In the genomic region with DNA sequence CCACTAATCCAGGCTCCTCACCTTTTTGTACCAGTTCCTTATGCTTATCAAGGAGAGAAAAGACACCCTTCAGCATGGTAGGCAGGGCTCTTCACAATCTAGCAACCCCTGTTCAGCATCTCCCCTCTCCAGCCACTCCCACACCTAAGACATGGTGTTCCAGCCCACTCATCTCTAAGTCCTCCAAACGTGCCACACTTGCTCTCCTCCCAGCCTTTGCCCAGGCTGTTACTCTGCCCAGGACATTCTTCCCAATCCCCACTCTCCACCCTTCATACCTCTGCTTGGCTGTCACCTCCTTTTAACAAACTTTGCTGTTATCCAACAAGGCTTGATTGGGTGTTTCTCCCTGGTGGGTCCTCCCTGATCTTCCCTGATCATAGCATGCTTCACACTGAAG, we compare ENCODE assay signal across 13 cellular contexts.
DNase-seq lines count a peak whose midpoint lies in the region; ATAC-seq and TF ChIP-seq lines count a peak whose summit lies in the region.
"Had no signal": no experiment of that assay in that cellular context is flagged by ENCODE, and none has a peak within 500 bp of the region (broad histone marks: within the 10 kb centered on the region; RNA-seq: fewer than 3 reads in every experiment).

No MANE protein-coding gene starts in this region.

- H3K9me3 Mint-ChIP-seq in activated CD8-positive, alpha-beta memory T cell treated with anti-CD3 and anti-CD28 coated beads, Interleukin-2, amount 10 ng/mL, durations not matched to agents 7 days and 5 days (ENCODE audit: low read depth): no peaks in the 10 kb centered on the region
- H3K9me3 Mint-ChIP-seq: CD8-positive, alpha-beta memory T cell had no signal

- H3K4me3 Mint-ChIP-seq in activated CD8-positive, alpha-beta memory T cell treated with anti-CD3 and anti-CD28 coated beads, Interleukin-2, amount 10 ng/mL, durations not matched to agents 7 days and 5 days: no peak overlapping the region
- H3K4me3 Mint-ChIP-seq: CD8-positive, alpha-beta memory T cell had no signal

- DNase-seq in NCI-H82 (lab: John Stamatoyannopoulos, UW) (peak; percentile 58), NCI-H82 treated with DMSO at 0.1 percent for 48 hours (lab: John Stamatoyannopoulos, UW; ENCODE audit: unreplicated experiment) (no peak), lower lobe of right lung (no peak), tibial artery (no peak), NCI-H187 treated with DMSO at 0.1 percent for 48 hours (lab: John Stamatoyannopoulos, UW) (no peak)
- no peak for DNase-seq in activated CD8-positive, alpha-beta memory T cell treated with anti-CD3 and anti-CD28 coated beads, Interleukin-2, amount 10 ng/mL, durations not matched to agents 7 days and 5 days
- no peak for DNase-seq in activated CD4-positive, alpha-beta T cell treated with anti-CD3 and anti-CD28 coated beads, Interleukin-2, amount 50 U/mL, for 48 hours
- DNase-seq: Caco-2; CD8-positive, alpha-beta memory T cell; DND-41; GDM1 had no signal

- TF ChIP-seq CTCF in lower lobe of right lung (IDR thresholded peaks at IDR 0.05): no peak
- TF ChIP-seq CTCF in tibial artery (IDR thresholded peaks at IDR 0.05): no peak

- H3K4me3 ChIP-seq in lower lobe of right lung (no peak overlapping the region), tibial artery (no peak overlapping the region)
- H3K4me3 ChIP-seq: HAP-1 had no signal

- H3K36me3 ChIP-seq in lower lobe of right lung: no peaks in the 10 kb centered on the region
- no peaks in the 10 kb centered on the region for H3K36me3 ChIP-seq in tibial artery
- H3K36me3 ChIP-seq: HAP-1 had no signal

- peaks cover 37% of the 10 kb centered on the region for H3K4me1 ChIP-seq in lower lobe of right lung
- H3K4me1 ChIP-seq in tibial artery: peaks cover 0 to 53% (median 32%) of the 10 kb centered on the region in 4 donors
- H3K4me1 ChIP-seq: Caco-2, HAP-1 had no signal

- H3K27me3 ChIP-seq in lower lobe of right lung (ENCODE audit: low read depth) (no peaks in the 10 kb centered on the region), tibial artery (no peaks in the 10 kb centered on the region)

- peak overlapping the region; percentile 54 for H3K27ac ChIP-seq in lower lobe of right lung
- H3K27ac ChIP-seq in tibial artery: peak overlapping the region; percentile 58 to 67
- H3K27ac ChIP-seq: 22Rv1 had no signal

- no peaks in the 10 kb centered on the region for H3K4me1 Mint-ChIP-seq in activated CD8-positive, alpha-beta memory T cell treated with anti-CD3 and anti-CD28 coated beads, Interleukin-2, amount 10 ng/mL, durations not matched to agents 7 days and 5 days
- H3K4me1 Mint-ChIP-seq: CD8-positive, alpha-beta memory T cell had no signal

- H3K9me3 ChIP-seq in lower lobe of right lung (no peaks in the 10 kb centered on the region), tibial artery (no peaks in the 10 kb centered on the region)
- H3K9me3 ChIP-seq: Caco-2, HAP-1 had no signal

- intact Hi-C loops in lower lobe of right lung (cut with DNase I): no loop called here
- intact Hi-C loops in tibial artery (cut with DNase I; ENCODE audit: low total_unique reads): no loop called here

- no peaks in the 10 kb centered on the region for H3K27me3 Mint-ChIP-seq in activated CD8-positive, alpha-beta memory T cell treated with anti-CD3 and anti-CD28 coated beads, Interleukin-2, amount 10 ng/mL, durations not matched to agents 7 days and 5 days

- no peak overlapping the region for H3K27ac Mint-ChIP-seq in activated CD8-positive, alpha-beta memory T cell treated with anti-CD3 and anti-CD28 coated beads, Interleukin-2, amount 10 ng/mL, durations not matched to agents 7 days and 5 days
- H3K27ac Mint-ChIP-seq: CD8-positive, alpha-beta memory T cell had no signal

- CTCF ChIA-PET in activated CD8-positive, alpha-beta memory T cell treated with anti-CD3 and anti-CD28 coated beads, Interleukin-2, amount 10 ng/mL, durations not matched to agents 7 days and 5 days (lab: Charles Lee): no interaction called here

- ATAC-seq in lower lobe of right lung: peak; percentile 13 to 70
- no peak for ATAC-seq in activated CD8-positive, alpha-beta memory T cell treated with anti-CD3 and anti-CD28 coated beads, Interleukin-2, amount 10 ng/mL, durations not matched to agents 7 days and 5 days

- no peaks in the 10 kb centered on the region for H3K36me3 Mint-ChIP-seq in activated CD8-positive, alpha-beta memory T cell treated with anti-CD3 and anti-CD28 coated beads, Interleukin-2, amount 10 ng/mL, durations not matched to agents 7 days and 5 days
- H3K36me3 Mint-ChIP-seq: CD8-positive, alpha-beta memory T cell had no signal
